Comparison of ENCODE assay signal across 25 cellular contexts in the genomic region with DNA sequence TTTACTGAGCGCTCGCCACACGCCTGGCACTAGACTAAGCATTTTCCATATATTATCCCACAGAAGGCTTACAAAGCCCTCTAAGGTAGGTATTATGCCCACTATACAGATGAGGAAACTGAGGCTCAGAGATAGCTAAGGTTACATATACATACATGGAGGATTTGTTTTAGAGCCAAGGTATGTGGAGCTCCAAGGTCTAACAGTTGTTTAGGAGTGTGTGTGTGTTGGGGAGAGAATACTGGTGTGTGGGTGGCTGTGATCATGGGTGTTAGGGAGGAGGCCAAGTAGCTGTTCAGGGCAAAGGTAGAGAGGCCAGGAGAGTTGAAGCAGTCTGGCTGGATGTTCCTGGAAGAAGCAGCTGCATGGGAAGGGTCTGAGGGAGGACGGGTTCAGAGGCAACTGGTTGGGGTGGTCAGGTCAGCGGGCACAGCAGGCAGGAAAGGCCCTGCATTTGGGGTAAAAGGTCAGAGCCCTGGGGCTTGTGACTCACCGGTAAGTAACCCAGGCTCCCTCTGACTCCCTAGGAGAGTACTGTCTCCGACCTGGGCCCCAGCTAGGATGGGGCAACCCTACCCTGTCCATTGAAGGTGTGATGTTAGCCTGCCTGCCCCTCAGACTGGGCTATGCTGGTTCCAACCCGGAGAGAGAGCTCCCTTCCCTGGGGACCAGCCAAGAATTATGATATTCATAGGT. TPM values are rescaled to one million over a fixed set of nuclear protein-coding genes. Genes with fewer than 3 reads are reported as not detected.
DNase-seq lines count a peak whose midpoint lies in the region; ATAC-seq and TF ChIP-seq lines count a peak whose summit lies in the region.
"Had no signal": no experiment of that assay in that cellular context is flagged by ENCODE, and none has a peak within 500 bp of the region (broad histone marks: within the 10 kb centered on the region; RNA-seq: fewer than 3 reads in every experiment).

No MANE protein-coding gene starts in this region.

- no peak overlapping the region for H3K9ac ChIP-seq in trophoblast cell (ENCODE audit: low read length)

- DNase-seq in EL (peak; percentile 28), MG63 (peak; percentile 29), foreskin keratinocyte (no peak), trophoblast cell (peak; percentile 95 to 96), activated T-cell treated with anti-CD3 and anti-CD28 coated beads for 4 hours (no peak), AML-193 (lab: John Stamatoyannopoulos, UW) (no peak), caudate nucleus (lab: John Stamatoyannopoulos, UW) (no peak), NOMO-1 (lab: John Stamatoyannopoulos, UW; ENCODE audit: unreplicated experiment in 2 of 2) (no peak)
- DNase-seq: activated CD8-positive, alpha-beta T cell treated with anti-CD3 and anti-CD28 coated beads for 36 hours; amniotic stem cell; GF-D8; hippocampal formation; KBM-7; NCI-H1417 treated with DMSO at 0.1 percent for 48 hours; NCI-H2081 treated with DMSO at 0.1 percent for 48 hours; NCI-H345; NCI-H69; Peyer's patch; SJCRH30; stimulated activated CD4-positive, alpha-beta T cell treated with anti-CD3 and anti-CD28 coated beads, Interleukin-1b, Interleukin-23, amount 100 ng/mL, for 48 hours; stomach; SW 1271 had no signal

- no peak overlapping the region for H4K91ac ChIP-seq in trophoblast cell (ENCODE audit: low read depth, low read length)

- H3K36me3 ChIP-seq in MG63 (no peaks in the 10 kb centered on the region), trophoblast cell (ENCODE audit: control insufficient read depth in 1 of 2, insufficient read depth in 2 of 2, low read length in 2 of 2) (no peaks in the 10 kb centered on the region)
- H3K36me3 ChIP-seq: Peyer's patch, SJCRH30, stomach, tibial nerve had no signal

- no peaks in the 10 kb centered on the region for H3K79me1 ChIP-seq in trophoblast cell (ENCODE audit: low read length)

- no peaks in the 10 kb centered on the region for H3K9me3 ChIP-seq in MG63
- no peaks in the 10 kb centered on the region for H3K9me3 ChIP-seq in trophoblast cell (ENCODE audit: insufficient read depth, low read depth, low read length)
- H3K9me3 ChIP-seq: Peyer's patch, SJCRH30, stomach, tibial nerve had no signal

- no peak overlapping the region for H2BK5ac ChIP-seq in trophoblast cell (ENCODE audit: low read depth, low read length, poor library complexity)

- no CpG with 5 or more reads among the region's 8 CpGs for WGBS in trophoblast cell (ENCODE audit: extremely low coverage, insufficient coverage, insufficient read length)

- no peak overlapping the region for H2BK12ac ChIP-seq in trophoblast cell (ENCODE audit: low read length)

- H2BK120ac ChIP-seq in trophoblast cell (ENCODE audit: insufficient read depth, low read length, poor library complexity): no peak overlapping the region

- H3K27ac ChIP-seq in foreskin keratinocyte (no peak overlapping the region), trophoblast cell (ENCODE audit: low read depth, low read length) (no peak overlapping the region), caudate nucleus (ENCODE audit: low read depth, low read length) (no peak overlapping the region)
- H3K27ac ChIP-seq: Peyer's patch, SJCRH30, skin epidermis, stomach, tibial nerve had no signal

- H3K4me3 ChIP-seq in MG63 (no peak overlapping the region), trophoblast cell (ENCODE audit: low read depth, low read length) (no peak overlapping the region)
- H3K4me3 ChIP-seq: lung, Peyer's patch, SJCRH30, skin epidermis, stomach, tibial nerve had no signal

- no peak overlapping the region for H2AFZ ChIP-seq in trophoblast cell (ENCODE audit: insufficient read depth, low read length, poor library complexity)

- no peak overlapping the region for H3K14ac ChIP-seq in trophoblast cell (ENCODE audit: low read length)

- TF ChIP-seq CTCF in foreskin keratinocyte (conservative IDR thresholded peaks at IDR 0.05): no peak

- no peak overlapping the region for H2AK5ac ChIP-seq in trophoblast cell (ENCODE audit: low read length)

- H3K4ac ChIP-seq in trophoblast cell (ENCODE audit: low read depth, low read length): no peak overlapping the region

- no peak overlapping the region for H3K23ac ChIP-seq in trophoblast cell (ENCODE audit: low read length)

- no peak overlapping the region for H4K12ac ChIP-seq in trophoblast cell (ENCODE audit: low read depth, low read length)

- H3K79me2 ChIP-seq in trophoblast cell (ENCODE audit: control insufficient read depth, insufficient read depth, low read length, poor library complexity): no peaks in the 10 kb centered on the region

- no peaks in the 10 kb centered on the region for H3K27me3 ChIP-seq in MG63
- H3K27me3 ChIP-seq in foreskin keratinocyte: peaks cover 19% of the 10 kb centered on the region
- no peaks in the 10 kb centered on the region for H3K27me3 ChIP-seq in trophoblast cell (ENCODE audit: insufficient read depth, low read length)
- H3K27me3 ChIP-seq: Peyer's patch, stomach, tibial nerve had no signal

- peak; percentile 10 for ATAC-seq in foreskin keratinocyte
- ATAC-seq: activated CD8-positive, alpha-beta T cell treated with anti-CD3 and anti-CD28 coated beads for 36 hours had no signal

- no peak overlapping the region for H3K18ac ChIP-seq in trophoblast cell (ENCODE audit: low read length)

- no peak overlapping the region for H3K4me2 ChIP-seq in trophoblast cell (ENCODE audit: low read length)

- H3K4me1 ChIP-seq in foreskin keratinocyte (no peaks in the 10 kb centered on the region), trophoblast cell (ENCODE audit: control insufficient read depth in 1 of 2, insufficient read depth in 2 of 2, low read length in 2 of 2) (peaks cover 6 to 7% of the 10 kb centered on the region in 2 experiments)

- H4K8ac ChIP-seq in trophoblast cell (ENCODE audit: low read depth, low read length): no peak overlapping the region

RNA-seq across cellular contexts. Expression of a gene that starts 5.1 kb away (rescaled TPM):
- 7.8 and 13.3 TPM in 2 replicates for total RNA-seq in MG63 (2014; rRNA removed; shearing (Covaris generic); ENCODE audit: low replicate concordance)
- total RNA-seq in foreskin keratinocyte: 21.5 and 23.3 TPM in 2 replicates
- polyA plus RNA-seq in foreskin keratinocyte: 18.7 and 18.8 TPM in 2 replicates
- 4.2 and 4.4 TPM in 2 replicates for polyA plus RNA-seq in trophoblast cell (2013)

Comparison
In these comparisons a context has a peak if more than half of its experiments do, and no peak if none do; other contexts are left out.
1. DNase-seq: peak in EL (single experiment), MG63 (single experiment) and trophoblast cell (2 of 2); none in foreskin keratinocyte (0 of 2), activated T-cell treated with anti-CD3 and anti-CD28 coated beads for 4 hours (single experiment), AML-193 (0 of 2), caudate nucleus (0 of 61) and NOMO-1 (0 of 2).